In the genomic region with DNA sequence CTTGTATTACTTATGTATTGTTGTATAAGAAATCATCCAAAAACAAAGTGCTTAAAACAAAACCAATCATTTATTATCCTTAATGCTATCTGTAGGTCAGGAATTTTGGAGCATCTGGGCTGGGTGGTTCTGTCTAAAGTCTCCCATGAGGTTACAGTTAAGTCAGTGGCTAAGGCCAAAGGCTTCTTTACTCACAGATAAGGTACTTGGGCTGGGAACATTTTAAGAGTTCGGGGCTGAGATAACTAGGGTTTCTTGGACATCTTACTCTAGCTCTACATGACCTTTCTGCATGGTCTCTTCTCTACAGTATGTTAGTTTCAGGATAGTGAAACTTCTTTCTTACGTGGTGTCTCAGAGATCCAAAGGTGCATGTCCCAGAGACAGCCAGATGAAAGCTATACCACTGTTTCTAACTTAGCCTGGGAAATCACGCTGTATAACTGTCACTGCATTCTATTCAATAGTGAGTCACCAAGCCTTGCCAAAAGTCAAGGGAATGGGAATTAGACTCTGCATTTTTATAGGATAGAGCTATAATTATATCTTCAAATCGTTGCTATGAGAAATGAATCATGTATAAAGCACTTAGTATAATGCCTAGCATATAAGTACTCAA, we compare ENCODE assay signal across 17 cellular contexts. TPM values are rescaled to one million over a fixed set of nuclear protein-coding genes. Genes with fewer than 3 reads are reported as not detected.
"Had no signal": no experiment of that assay in that cellular context is flagged by ENCODE, and none has a peak within 500 bp of the region (broad histone marks: within the 10 kb centered on the region; RNA-seq: fewer than 3 reads in every experiment).

No MANE protein-coding gene starts in this region.

- H3K27me3 Mint-ChIP-seq: activated B cell treated with CpG ODN at 0.5 μM for 24 hours; activated CD4-positive, alpha-beta T cell treated with anti-CD3 and anti-CD28 coated beads, Interleukin-2, amount 10 ng/mL, durations not matched to agents 24 days and 14 days; naive B cell; stimulated activated memory B cell treated with anti-CD40 and anti-IgM and Interleukin-4, amounts not matched to agents 10 μg/mL and 1 μg/mL and 100 μg/mL, for 72 hours; T-helper 17 cell had no signal

- H3K4me1 Mint-ChIP-seq: activated B cell treated with CpG ODN at 0.5 μM for 24 hours; activated CD4-positive, alpha-beta T cell treated with anti-CD3 and anti-CD28 coated beads, Interleukin-2, amount 10 ng/mL, durations not matched to agents 24 days and 14 days; naive B cell; stimulated activated memory B cell treated with anti-CD40 and anti-IgM and Interleukin-4, amounts not matched to agents 10 μg/mL and 1 μg/mL and 100 μg/mL, for 72 hours; T-helper 17 cell had no signal

- H3K4me3 Mint-ChIP-seq: activated B cell treated with CpG ODN at 0.5 μM for 24 hours; activated CD4-positive, alpha-beta T cell treated with anti-CD3 and anti-CD28 coated beads, Interleukin-2, amount 10 ng/mL, durations not matched to agents 24 days and 14 days; naive B cell; stimulated activated memory B cell treated with anti-CD40 and anti-IgM and Interleukin-4, amounts not matched to agents 10 μg/mL and 1 μg/mL and 100 μg/mL, for 72 hours; T-helper 17 cell had no signal

- H3K27ac ChIP-seq: lower lobe of right lung, spleen, tibial artery, vagina had no signal

- H3K36me3 Mint-ChIP-seq: naive B cell; stimulated activated memory B cell treated with anti-CD40 and anti-IgM and Interleukin-4, amounts not matched to agents 10 μg/mL and 1 μg/mL and 100 μg/mL, for 72 hours had no signal

- H3K27me3 ChIP-seq: spleen, tibial artery, vagina had no signal

- H3K27ac Mint-ChIP-seq: activated B cell treated with CpG ODN at 0.5 μM for 24 hours; activated CD4-positive, alpha-beta T cell treated with anti-CD3 and anti-CD28 coated beads, Interleukin-2, amount 10 ng/mL, durations not matched to agents 24 days and 14 days; activated T-helper 2 cell treated with anti-CD3 and anti-CD28 coated beads, Interferon-gamma antibody, Interleukin-2, Interleukin-4, amounts not matched to agents 10 μg/mL and 5 μg/mL and 100 μg/mL, durations not matched to agents 14 hours and 24 hours and 36 hours; stimulated activated memory B cell treated with anti-CD40 and anti-IgM and Interleukin-4, amounts not matched to agents 10 μg/mL and 1 μg/mL and 100 μg/mL, for 72 hours; T-helper 17 cell had no signal

- H3K4me3 ChIP-seq: lower lobe of right lung, spleen, tibial artery, vagina had no signal

- H3K4me1 ChIP-seq: lower lobe of right lung, spleen, vagina had no signal

- H3K9me3 Mint-ChIP-seq: activated CD4-positive, alpha-beta T cell treated with anti-CD3 and anti-CD28 coated beads, Interleukin-2, amount 10 ng/mL, durations not matched to agents 24 days and 14 days; activated T-helper 2 cell treated with anti-CD3 and anti-CD28 coated beads, Interferon-gamma antibody, Interleukin-2, Interleukin-4, amounts not matched to agents 10 μg/mL and 5 μg/mL and 100 μg/mL, durations not matched to agents 14 hours and 24 hours and 36 hours had no signal

- ATAC-seq: lower lobe of right lung; stimulated activated memory B cell treated with anti-CD40 and anti-IgM and Interleukin-4, amounts not matched to agents 10 μg/mL and 1 μg/mL and 100 μg/mL, for 72 hours; T-helper 17 cell had no signal

- DNase-seq: activated B cell treated with CpG ODN at 0.5 μM for 24 hours; activated CD4-positive, alpha-beta T cell treated with anti-CD3 and anti-CD28 coated beads, Interleukin-2, amount 10 ng/mL, durations not matched to agents 24 days and 14 days; activated naive CD4-positive, alpha-beta T cell treated with anti-CD3 and anti-CD28 coated beads, Interleukin-2, amount 50 U/mL, for 16 hours; amygdala; hippocampal formation; kidney glomerular epithelial cell; lower lobe of right lung; midbrain; naive B cell; spleen; stimulated activated CD4-positive, alpha-beta T cell treated with anti-CD3 and anti-CD28 coated beads, Interleukin-1b, Interleukin-23, amount 100 ng/mL, for 48 hours; T-helper 17 cell; tibial artery had no signal

RNA-seq across cellular contexts. Expression of a gene that starts 29.6 kb away (rescaled TPM):
- total RNA-seq: activated B cell treated with CpG ODN at 0.5 μM for 24 hours; activated CD4-positive, alpha-beta T cell treated with anti-CD3 and anti-CD28 coated beads, Interleukin-2, amount 10 ng/mL, durations not matched to agents 24 days and 14 days; activated CD8-positive, alpha-beta memory T cell treated with anti-CD3 and anti-CD28 coated beads for 36 hours had no signal
